ENCODE assay signal across 15 cellular contexts in the genomic region with DNA sequence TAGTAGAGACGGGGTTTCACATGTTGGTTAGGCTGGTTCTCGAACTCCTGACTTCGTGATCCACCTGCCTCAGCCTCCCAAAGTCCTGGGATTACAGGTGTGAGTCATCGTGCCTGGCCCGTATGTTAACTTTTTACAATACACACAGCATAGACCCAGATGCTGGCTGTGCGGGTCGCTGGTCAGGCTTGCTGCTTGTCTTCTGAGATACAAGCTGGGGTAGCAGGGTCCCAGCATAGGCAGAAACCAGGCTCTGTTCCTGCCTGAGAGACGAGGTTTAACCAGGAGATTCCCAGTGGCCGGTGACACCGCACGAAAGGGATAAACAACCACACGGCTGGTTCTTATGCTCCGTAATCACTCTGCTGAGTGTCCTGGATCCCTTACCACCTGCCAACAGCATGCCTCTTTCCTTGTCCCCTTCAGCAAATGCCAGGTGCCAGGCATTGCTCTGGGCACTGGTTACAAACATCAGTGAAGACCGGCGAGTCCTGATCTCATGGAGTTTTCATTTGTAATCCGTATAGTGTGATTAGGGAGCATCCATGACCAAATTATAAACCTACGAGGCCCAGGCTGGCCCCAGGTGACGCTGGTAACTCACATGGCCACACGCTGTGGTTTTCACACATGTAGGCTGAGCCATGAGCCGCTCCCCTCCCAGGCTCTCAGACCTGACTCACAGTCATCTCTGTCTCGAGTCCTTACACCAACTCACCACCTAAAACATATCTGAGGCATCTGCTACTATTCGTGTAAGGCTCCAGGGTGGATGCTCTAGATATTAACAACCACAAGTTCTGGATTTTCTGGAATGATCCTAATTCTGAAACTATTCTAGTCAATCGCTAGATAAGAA.
DNase-seq lines count a peak whose midpoint lies in the region; ATAC-seq, FAIRE-seq and TF ChIP-seq lines count a peak whose summit lies in the region.
"Had no signal": no experiment of that assay in that cellular context is flagged by ENCODE, and none has a peak within 500 bp of the region (broad histone marks: within the 10 kb centered on the region; RNA-seq: fewer than 3 reads in every experiment).

No MANE protein-coding gene starts in this region.

- H3K27ac ChIP-seq in cardiac muscle cell: peak overlapping the region; percentile 44

- no peak overlapping the region for H3K4me3 ChIP-seq in cardiac muscle cell
- H3K4me3 ChIP-seq: dorsolateral prefrontal cortex, MG63 had no signal

- no peaks in the 10 kb centered on the region for H3K27me3 ChIP-seq in cardiac muscle cell
- H3K27me3 ChIP-seq: dorsolateral prefrontal cortex, MG63 had no signal

- ATAC-seq in GM19351 (IDR thresholded peaks at IDR 0.05; ENCODE audit: unreplicated experiment): peak; percentile 52
- ATAC-seq in HG03432 (IDR thresholded peaks at IDR 0.05; ENCODE audit: unreplicated experiment): peak; percentile 52
- ATAC-seq: activated CD8-positive, alpha-beta memory T cell treated with anti-CD3 and anti-CD28 coated beads, Interleukin-2, amount 10 ng/mL, durations not matched to agents 7 days and 5 days had no signal

- DNase-seq in GM13976 (ENCODE audit: low spot score): peak; percentile 23
- DNase-seq in cardiac muscle cell (ENCODE audit: low read depth in 1 of 2, low spot score in 1 of 2): no peak
- no peak for DNase-seq in D721Med (ENCODE audit: insufficient read length, low spot score)
- DNase-seq in NCI-H526 (lab: John Stamatoyannopoulos, UW): no peak
- no peak for DNase-seq in HEK293T (ENCODE audit: extremely low spot score)
- no peak for DNase-seq in DMS79 treated with DMSO at 0.1 percent for 48 hours (lab: John Stamatoyannopoulos, UW)
- DNase-seq: activated CD8-positive, alpha-beta memory T cell treated with anti-CD3 and anti-CD28 coated beads, Interleukin-2, amount 10 ng/mL, durations not matched to agents 7 days and 5 days; CD4-positive, alpha-beta T cell; foreskin melanocyte; MG63; NCI-H2171 treated with DMSO at 0.1 percent for 48 hours had no signal

- CTCF ChIA-PET in HEK293T (lab: Yijun Ruan, JAX): interaction anchor here (2.2 kb wide), 1 partner anchor 9 kb away, joined by 9 read pairs; no protein-coding TSS in a partner anchor

- in situ Hi-C loops in GM13976 (cut with MboI; ENCODE audit: low sequenced_read_pairs, unreplicated experiment): loop anchor here (10.0 kb wide), 1 partner anchor 394 kb away; no protein-coding TSS in a partner anchor

- no peaks in the 10 kb centered on the region for H3K36me3 ChIP-seq in cardiac muscle cell
- H3K36me3 ChIP-seq: MG63 had no signal

- TF ChIP-seq CTCF in GM13976 (IDR thresholded peaks at IDR 0.05; ENCODE audit: borderline replicate concordance, control extremely low read depth, extremely low read depth, insufficient read depth, missing control alignments): no peak
- no peak for TF ChIP-seq CTCF in cardiac muscle cell (IDR thresholded peaks at IDR 0.05; ENCODE audit: low read depth, low read length)
- TF ChIP-seq CTCF in D721Med (IDR thresholded peaks at IDR 0.05; ENCODE audit: insufficient read depth, missing control alignments): no peak

- POLR2A ChIA-PET in HEK293T (lab: Yijun Ruan, JAX): no interaction called here

- peaks cover 34% of the 10 kb centered on the region for H3K4me1 ChIP-seq in cardiac muscle cell (ENCODE audit: low read depth)

- FAIRE-seq in D721Med (lab: Jason Lieb, UNC): no peak
- FAIRE-seq: islet of Langerhans had no signal

- no peaks in the 10 kb centered on the region for H3K9me3 ChIP-seq in cardiac muscle cell (ENCODE audit: low read depth)
- H3K9me3 ChIP-seq: MG63 had no signal

TF ChIP-seq in HEK293T, 16 proteins besides CTCF, POLR2A, EP300 and RAD21:
- TF ChIP-seq CTBP1 (IDR thresholded peaks at IDR 0.05; ENCODE audit: borderline replicate concordance) (no peak), BHLHE40 (IDR thresholded peaks at IDR 0.05; ENCODE audit: borderline replicate concordance) (no peak), ZNF384 (IDR thresholded peaks at IDR 0.05) (no peak), NFRKB (IDR thresholded peaks at IDR 0.05) (no peak), ELF4 (IDR thresholded peaks at IDR 0.05) (no peak), HDGF (IDR thresholded peaks at IDR 0.05; ENCODE audit: borderline replicate concordance) (no peak), TARDBP (IDR thresholded peaks at IDR 0.05) (no peak), FOXK2 (IDR thresholded peaks at IDR 0.05) (no peak), LEF1 (IDR thresholded peaks at IDR 0.05; ENCODE audit: borderline replicate concordance) (no peak), ARNT (IDR thresholded peaks at IDR 0.05) (no peak), FOXA1 (IDR thresholded peaks at IDR 0.05) (no peak), FOXM1 (IDR thresholded peaks at IDR 0.05; ENCODE audit: borderline replicate concordance) (no peak), L3MBTL2 (conservative IDR thresholded peaks at IDR 0.05) (no peak), SP1 (IDR thresholded peaks at IDR 0.05) (no peak), PKNOX1 (IDR thresholded peaks at IDR 0.05) (no peak)
TF ChIP-seq in HEK293T: peak in this region for 0.
